18 cellular contexts compared by ENCODE assay signal in the genomic region with DNA sequence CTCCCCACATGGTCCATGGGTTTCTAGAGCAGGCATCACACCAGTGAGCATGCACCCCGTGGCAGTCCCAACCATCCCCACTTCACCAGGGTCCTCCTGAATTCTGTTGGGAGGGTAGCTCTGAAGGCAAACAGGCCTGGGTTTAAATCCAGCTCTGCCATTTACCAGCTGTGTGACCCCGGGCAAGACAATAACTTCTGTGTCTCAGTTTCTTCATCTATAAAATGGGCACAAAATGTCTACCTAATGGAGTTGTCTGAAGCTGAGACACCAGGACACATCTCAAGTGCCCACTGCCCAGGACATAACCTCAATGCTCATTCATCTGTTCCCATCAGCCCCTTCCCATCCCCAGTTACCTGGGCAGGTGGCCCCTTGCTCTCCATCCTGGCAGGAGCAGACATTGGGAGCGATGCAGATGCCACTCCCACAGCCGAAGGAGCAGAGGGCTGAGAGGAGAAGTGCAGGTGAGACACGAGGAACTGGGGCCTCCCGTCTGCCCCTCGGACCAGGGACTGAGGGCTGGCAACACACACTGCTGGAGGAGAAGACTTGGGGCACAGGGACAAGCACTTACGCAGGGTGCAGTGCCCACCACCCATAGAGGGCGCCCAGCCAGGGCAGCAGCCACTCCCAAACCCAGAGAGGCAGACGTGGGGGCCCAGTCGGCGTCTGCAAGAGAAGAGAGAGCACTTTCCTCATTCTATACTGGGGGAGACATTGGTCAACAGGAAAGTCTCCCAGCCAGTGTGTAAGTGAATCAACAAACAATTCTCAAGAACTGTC. TPM values are rescaled to one million over a fixed set of nuclear protein-coding genes. Genes with fewer than 3 reads are reported as not detected.
DNase-seq lines count a peak whose midpoint lies in the region; ATAC-seq and TF ChIP-seq lines count a peak whose summit lies in the region.
"Had no signal": no experiment of that assay in that cellular context is flagged by ENCODE, and none has a peak within 500 bp of the region (broad histone marks: within the 10 kb centered on the region; RNA-seq: fewer than 3 reads in every experiment).

No MANE protein-coding gene starts in this region.

- H3K9me3 ChIP-seq in HCT116 (ENCODE audit: control insufficient read depth in 1 of 2, insufficient read depth in 1 of 2, low read depth in 1 of 2, low read length in 2 of 2), result no peaks in the 10 kb centered on the region
- H3K9me3 ChIP-seq: ascending aorta, sigmoid colon had no signal

- in situ Hi-C loops in astrocyte of the cerebellum (cut with HindIII; ENCODE audit: low sequenced_read_pairs), result no loop called here

- ATAC-seq in HCT116, result peak; percentile 45; the same call in 1 of the 2 replicates
- no peak for ATAC-seq in GM18868 (IDR thresholded peaks at IDR 0.05; ENCODE audit: unreplicated experiment)
- ATAC-seq in HG03196 (IDR thresholded peaks at IDR 0.05; ENCODE audit: unreplicated experiment), result no peak
- ATAC-seq: Right ventricle myocardium inferior; stimulated activated memory B cell treated with anti-CD40 and anti-IgM and Interleukin-4, amounts not matched to agents 10 μg/mL and 1 μg/mL and 100 μg/mL, for 72 hours had no signal

- no peaks in the 10 kb centered on the region for H3K4me1 ChIP-seq in HCT116 (ENCODE audit: control insufficient read depth in 1 of 2, insufficient read depth in 2 of 2, low read length in 2 of 2)

- CTCF ChIA-PET in activated CD4-positive, alpha-beta memory T cell treated with anti-CD3 and anti-CD28 coated beads for 36 hours (lab: Charles Lee), result no interaction called here
- CTCF ChIA-PET in activated CD4-positive, alpha-beta memory T cell treated with anti-CD3 and anti-CD28 coated beads, Interleukin-2, amount 10 ng/mL, durations not matched to agents 7 days and 5 days (lab: Charles Lee), result interaction anchor here (0.7 to 1.0 kb wide), 2 partner anchors 12 to 39 kb away, joined by 3 read pairs; no protein-coding TSS in a partner anchor
- CTCF ChIA-PET in HCT116 (lab: Charles Lee), result no interaction called here

- H3K36me3 Mint-ChIP-seq in activated CD4-positive, alpha-beta memory T cell treated with anti-CD3 and anti-CD28 coated beads for 36 hours, result no peaks in the 10 kb centered on the region
- H3K36me3 Mint-ChIP-seq in activated CD4-positive, alpha-beta memory T cell treated with anti-CD3 and anti-CD28 coated beads, Interleukin-2, amount 10 ng/mL, durations not matched to agents 7 days and 5 days (ENCODE audit: low read depth), result peaks cover 3% of the 10 kb centered on the region
- H3K36me3 Mint-ChIP-seq in neural crest cell (ENCODE audit: low read depth), result peaks cover 8% of the 10 kb centered on the region
- H3K36me3 Mint-ChIP-seq: stimulated activated memory B cell treated with anti-CD40 and anti-IgM and Interleukin-4, amounts not matched to agents 10 μg/mL and 1 μg/mL and 100 μg/mL, for 72 hours had no signal

- H3K4me2 ChIP-seq in HCT116 (ENCODE audit: low read length), result no peak overlapping the region

- peak; percentile 15 for DNase-seq in activated CD4-positive, alpha-beta memory T cell treated with anti-CD3 and anti-CD28 coated beads for 36 hours
- DNase-seq in activated CD4-positive, alpha-beta memory T cell treated with anti-CD3 and anti-CD28 coated beads, Interleukin-2, amount 10 ng/mL, durations not matched to agents 7 days and 5 days, result no peak
- DNase-seq in HCT116 (ENCODE audit: low read depth, low spot score) (no peak), astrocyte of the cerebellum (ENCODE audit: low read depth) (no peak), neural crest cell (ENCODE audit: low read depth, low spot score) (no peak), cardiac septum (ENCODE audit: low spot score) (no peak)
- DNase-seq: ACHN; activated CD4-positive, alpha-beta T cell treated with anti-CD3 and anti-CD28 coated beads, Interleukin-2, amount 50 U/mL, for 4 hours; mammary epithelial cell; NCI-H774; sigmoid colon; T-helper 9 cell had no signal

- H3K4me3 ChIP-seq in HCT116 (replicated peaks in 1 of 2; ENCODE audit: low read depth in 1 of 2, low read length in 2 of 2), result no peak overlapping the region
- H3K4me3 ChIP-seq in astrocyte of the cerebellum (ENCODE audit: low read depth, low read length), result no peak overlapping the region
- H3K4me3 ChIP-seq: ascending aorta, sigmoid colon had no signal

- H3K4me3 Mint-ChIP-seq in activated CD4-positive, alpha-beta memory T cell treated with anti-CD3 and anti-CD28 coated beads for 36 hours, result no peak overlapping the region
- H3K4me3 Mint-ChIP-seq in activated CD4-positive, alpha-beta memory T cell treated with anti-CD3 and anti-CD28 coated beads, Interleukin-2, amount 10 ng/mL, durations not matched to agents 7 days and 5 days, result no peak overlapping the region
- H3K4me3 Mint-ChIP-seq in neural crest cell, result peak overlapping the region; percentile 86
- H3K4me3 Mint-ChIP-seq: stimulated activated memory B cell treated with anti-CD40 and anti-IgM and Interleukin-4, amounts not matched to agents 10 μg/mL and 1 μg/mL and 100 μg/mL, for 72 hours had no signal

- H3K4me1 Mint-ChIP-seq in activated CD4-positive, alpha-beta memory T cell treated with anti-CD3 and anti-CD28 coated beads for 36 hours (ENCODE audit: low read depth), result peaks cover 10% of the 10 kb centered on the region
- peaks cover 13% of the 10 kb centered on the region for H3K4me1 Mint-ChIP-seq in activated CD4-positive, alpha-beta memory T cell treated with anti-CD3 and anti-CD28 coated beads, Interleukin-2, amount 10 ng/mL, durations not matched to agents 7 days and 5 days
- peaks cover 21% of the 10 kb centered on the region for H3K4me1 Mint-ChIP-seq in neural crest cell

- H4K20me1 ChIP-seq in HCT116 (ENCODE audit: insufficient read depth), result no peaks in the 10 kb centered on the region

- no peak overlapping the region for H3K9ac ChIP-seq in HCT116 (ENCODE audit: low read length)

- POLR2A ChIA-PET in activated CD4-positive, alpha-beta memory T cell treated with anti-CD3 and anti-CD28 coated beads for 36 hours (lab: Charles Lee), result no interaction called here
- POLR2A ChIA-PET in activated CD4-positive, alpha-beta memory T cell treated with anti-CD3 and anti-CD28 coated beads, Interleukin-2, amount 10 ng/mL, durations not matched to agents 7 days and 5 days (lab: Charles Lee), result no interaction called here
- POLR2A ChIA-PET in HCT116 (lab: Charles Lee), result no interaction called here

- no peaks in the 10 kb centered on the region for H3K9me2 ChIP-seq in HCT116 (ENCODE audit: insufficient read depth)

- RAD21 ChIA-PET in HCT116 (lab: Charles Lee; ENCODE audit: low non-redundant PET in 1 of 2, low total read pairs in 2 of 2, uncharacterized antibody in 2 of 2, unreplicated experiment in 2 of 2), result no interaction called here

- H3K27ac Mint-ChIP-seq in activated CD4-positive, alpha-beta memory T cell treated with anti-CD3 and anti-CD28 coated beads for 36 hours, result no peak overlapping the region
- no peak overlapping the region for H3K27ac Mint-ChIP-seq in activated CD4-positive, alpha-beta memory T cell treated with anti-CD3 and anti-CD28 coated beads, Interleukin-2, amount 10 ng/mL, durations not matched to agents 7 days and 5 days
- no peak overlapping the region for H3K27ac Mint-ChIP-seq in neural crest cell (ENCODE audit: unreplicated experiment)
- H3K27ac Mint-ChIP-seq: stimulated activated memory B cell treated with anti-CD40 and anti-IgM and Interleukin-4, amounts not matched to agents 10 μg/mL and 1 μg/mL and 100 μg/mL, for 72 hours had no signal

- no peak for TF ChIP-seq POLR2A in HCT116 (IDR thresholded peaks at IDR 0.05; ENCODE audit: borderline replicate concordance, extremely low read depth, insufficient read depth, insufficient read length)

- H2AFZ ChIP-seq in HCT116 (ENCODE audit: low read depth, low read length, poor library complexity, severe bottlenecking), result no peak overlapping the region

- no peak overlapping the region for H3K27ac ChIP-seq in HCT116 (ENCODE audit: low read depth, low read length)
- H3K27ac ChIP-seq: ascending aorta, sigmoid colon had no signal

- no peaks in the 10 kb centered on the region for H3K79me2 ChIP-seq in HCT116 (ENCODE audit: insufficient read depth, low read length)

- H3K27me3 ChIP-seq in HCT116 (ENCODE audit: insufficient read depth, low read length), result no peaks in the 10 kb centered on the region
- H3K27me3 ChIP-seq: ascending aorta had no signal

- BruUV-seq in HCT116 (replicated peaks; lab: Mats Ljungman, UMichigan), result no TSS peak

- H3K27me3 Mint-ChIP-seq in activated CD4-positive, alpha-beta memory T cell treated with anti-CD3 and anti-CD28 coated beads for 36 hours, result peaks cover 19% of the 10 kb centered on the region
- peaks cover 13% of the 10 kb centered on the region for H3K27me3 Mint-ChIP-seq in activated CD4-positive, alpha-beta memory T cell treated with anti-CD3 and anti-CD28 coated beads, Interleukin-2, amount 10 ng/mL, durations not matched to agents 7 days and 5 days
- H3K27me3 Mint-ChIP-seq in neural crest cell (ENCODE audit: low read depth), result peaks cover 7% of the 10 kb centered on the region

- intact Hi-C loops in activated CD4-positive, alpha-beta memory T cell treated with anti-CD3 and anti-CD28 coated beads for 36 hours (cut with micrococcal nuclease), result no loop called here
- intact Hi-C loops in HCT116 (cut with micrococcal nuclease) (no loop called here), cardiac septum (cut with DNase I) (no loop called here)

- TF ChIP-seq RAD21 in HCT116 (IDR thresholded peaks at IDR 0.05; ENCODE audit: low read depth), result no peak

- no peaks in the 10 kb centered on the region for H3K36me3 ChIP-seq in HCT116 (ENCODE audit: control insufficient read depth in 1 of 2, insufficient read depth in 2 of 2, low read length in 2 of 2)
- H3K36me3 ChIP-seq: ascending aorta, sigmoid colon had no signal

- no peaks in the 10 kb centered on the region for H3K9me3 Mint-ChIP-seq in activated CD4-positive, alpha-beta memory T cell treated with anti-CD3 and anti-CD28 coated beads for 36 hours
- no peaks in the 10 kb centered on the region for H3K9me3 Mint-ChIP-seq in activated CD4-positive, alpha-beta memory T cell treated with anti-CD3 and anti-CD28 coated beads, Interleukin-2, amount 10 ng/mL, durations not matched to agents 7 days and 5 days
- no peaks in the 10 kb centered on the region for H3K9me3 Mint-ChIP-seq in neural crest cell
- H3K9me3 Mint-ChIP-seq: stimulated activated memory B cell treated with anti-CD40 and anti-IgM and Interleukin-4, amounts not matched to agents 10 μg/mL and 1 μg/mL and 100 μg/mL, for 72 hours had no signal

- peak in 2 of 3 experiments; percentile 31 to 35; a peak in 2 of 6 replicates for TF ChIP-seq CTCF in HCT116 (IDR thresholded peaks at IDR 0.05 in 2 of 3, conservative IDR thresholded peaks at IDR 0.05 in 1 of 3; ENCODE audit: borderline replicate concordance in 1 of 3, insufficient read depth in 1 of 3, low read depth in 2 of 3, low read length in 2 of 3)
- TF ChIP-seq CTCF in astrocyte of the cerebellum (IDR thresholded peaks at IDR 0.05; ENCODE audit: low read depth, low read length, missing control alignments), result peak; percentile 15
- no peak for TF ChIP-seq CTCF in neural crest cell (conservative IDR thresholded peaks at IDR 0.05)

RNA-seq across cellular contexts. Expression of a gene that starts 4.0 kb away (rescaled TPM):
- 1 to 10 TPM; 1.1 to 1.4 TPM for total RNA-seq in activated CD4-positive, alpha-beta memory T cell treated with anti-CD3 and anti-CD28 coated beads for 36 hours
- total RNA-seq in activated CD4-positive, alpha-beta memory T cell treated with anti-CD3 and anti-CD28 coated beads, Interleukin-2, amount 10 ng/mL, durations not matched to agents 7 days and 5 days, result 1 to 10 TPM in 1 of 2 experiments, under 1 TPM in 1; 0.98 to 1.7 TPM
- total RNA-seq in HCT116 (2021; ENCODE audit: unreplicated experiment), result 2.5 TPM
- 0.62 and 0.98 TPM in 2 replicates for polyA plus RNA-seq in HCT116 (2012)
- total RNA-seq in neural crest cell, result 42.0 and 42.1 TPM in 2 replicates
- total RNA-seq in cardiac septum, result 0.59 TPM

RNA-seq across cellular contexts. Expression of a gene that starts 41.8 kb away (rescaled TPM):
- 100 to 1,000 TPM; 222 to 223 TPM for total RNA-seq in activated CD4-positive, alpha-beta memory T cell treated with anti-CD3 and anti-CD28 coated beads for 36 hours
- 100 to 1,000 TPM; 166 to 174 TPM for total RNA-seq in activated CD4-positive, alpha-beta memory T cell treated with anti-CD3 and anti-CD28 coated beads, Interleukin-2, amount 10 ng/mL, durations not matched to agents 7 days and 5 days
- 269 TPM for total RNA-seq in HCT116 (2021; ENCODE audit: unreplicated experiment)
- 197 and 216 TPM in 2 replicates for polyA plus RNA-seq in HCT116 (2012)
- total RNA-seq in neural crest cell, result 315 and 329 TPM in 2 replicates
- 125 TPM for total RNA-seq in cardiac septum

RNA-seq across cellular contexts. Expression of a gene that starts 41.9 kb away (rescaled TPM):
- total RNA-seq in activated CD4-positive, alpha-beta memory T cell treated with anti-CD3 and anti-CD28 coated beads for 36 hours, result 100 to 1,000 TPM; 118 to 120 TPM
- total RNA-seq in activated CD4-positive, alpha-beta memory T cell treated with anti-CD3 and anti-CD28 coated beads, Interleukin-2, amount 10 ng/mL, durations not matched to agents 7 days and 5 days, result 10 to 100 TPM; 49.6 to 51.5 TPM
- total RNA-seq in HCT116 (2021; ENCODE audit: unreplicated experiment) (156 TPM), neural crest cell (46.9 and 53.9 TPM in 2 replicates), cardiac septum (21.9 TPM)
- polyA plus RNA-seq in HCT116 (2012), result 125 and 130 TPM in 2 replicates

RNA-seq across cellular contexts. Expression of a gene that starts 50.1 kb away (rescaled TPM):
- total RNA-seq in activated CD4-positive, alpha-beta memory T cell treated with anti-CD3 and anti-CD28 coated beads for 36 hours, result not detected
- not detected for total RNA-seq in activated CD4-positive, alpha-beta memory T cell treated with anti-CD3 and anti-CD28 coated beads, Interleukin-2, amount 10 ng/mL, durations not matched to agents 7 days and 5 days
- total RNA-seq in HCT116 (2021; ENCODE audit: unreplicated experiment), result not detected
- not detected in 2 replicates for polyA plus RNA-seq in HCT116 (2012)
- total RNA-seq in neural crest cell, result not detected in 2 replicates
- not detected for total RNA-seq in cardiac septum
- total RNA-seq: mammary epithelial cell had no signal
- polyA plus RNA-seq: mammary epithelial cell, neural cell had no signal

Comparison
In these comparisons a context has a peak if more than half of its experiments do, and no peak if none do; other contexts are left out.
1. RNA of a gene that starts 4.0 kb away (total RNA-seq): 42.0 to 42.1 TPM in neural crest cell; 2.5 TPM in HCT116 (single experiment), 0.98 to 1.7 TPM in activated CD4-positive, alpha-beta memory T cell treated with anti-CD3 and anti-CD28 coated beads, Interleukin-2, amount 10 ng/mL, durations not matched to agents 7 days and 5 days, 1.1 to 1.4 TPM in activated CD4-positive, alpha-beta memory T cell treated with anti-CD3 and anti-CD28 coated beads for 36 hours and 0.59 TPM in cardiac septum (single experiment); every median in the first group is over 10 times any median in the second.